ENCODE assay signal across 8 cellular contexts in genomic region chr21:15058718-15059316, GRCh38. TPM values are rescaled to one million over a fixed set of nuclear protein-coding genes. Genes with fewer than 3 reads are reported as not detected.
DNase-seq lines count a peak whose midpoint lies in the region; ATAC-seq, FAIRE-seq and TF ChIP-seq lines count a peak whose summit lies in the region.

No MANE protein-coding gene starts in this region.

- H3K79me2 ChIP-seq in GM12878 (ENCODE audit: control insufficient read depth, insufficient read depth, low read length): peaks cover 100% of the 10 kb centered on the region

- no peaks in the 10 kb centered on the region for H3K36me3 ChIP-seq in GM12878 (ENCODE audit: control insufficient read depth in 2 of 2, insufficient read depth in 2 of 2, low read length in 1 of 2)

- H3K4me3 ChIP-seq in GM12878: peak overlapping the region; percentile 52

- H3K4me2 ChIP-seq in GM12878 (ENCODE audit: control insufficient read depth, insufficient read depth): peak overlapping the region; percentile 89

- no peak for TF ChIP-seq RAD21 in GM12878 (IDR thresholded peaks at IDR 0.05; ENCODE audit: insufficient read depth, low read depth, low read length)

- intact Hi-C loops in GM12878 (cut with micrococcal nuclease; ENCODE audit: unreplicated experiment) (no loop called here), posterior vena cava (cut with DNase I) (no loop called here)

- FAIRE-seq in GM12878 (lab: Jason Lieb, UNC): no peak

- no peaks in the 10 kb centered on the region for H3K36me3 Mint-ChIP-seq in naive thymus-derived CD8-positive, alpha-beta T cell

- no peak for TF ChIP-seq EP300 in GM12878 (IDR thresholded peaks at IDR 0.05; ENCODE audit: borderline replicate concordance in 1 of 2, control insufficient read depth in 1 of 2, low read depth in 2 of 2, low read length in 2 of 2)

- peaks cover 44 to 97% (median 87%) of the 10 kb centered on the region in 4 donors for H3K4me1 Mint-ChIP-seq in naive thymus-derived CD8-positive, alpha-beta T cell

- TF ChIP-seq POLR2A in GM12878 (IDR thresholded peaks at IDR 0.05; ENCODE audit: low read depth, low read length): no peak

- H3K9me3 ChIP-seq in GM12878 (replicated peaks; ENCODE audit: control insufficient read depth, insufficient read depth, low read length): no peaks in the 10 kb centered on the region

- peak overlapping the region; percentile 9 to 77 (median 64) for H3K4me3 Mint-ChIP-seq in naive thymus-derived CD8-positive, alpha-beta T cell

- H3K27me3 ChIP-seq in GM12878 (replicated peaks in 1 of 2; ENCODE audit: control insufficient read depth in 2 of 2, insufficient read depth in 2 of 2, low read length in 1 of 2): no peaks in the 10 kb centered on the region

- peak; percentile 34 for ATAC-seq in HG02973 (IDR thresholded peaks at IDR 0.05; ENCODE audit: unreplicated experiment)
- peak; percentile 51 for ATAC-seq in GM12878
- ATAC-seq in naive thymus-derived CD8-positive, alpha-beta T cell: no peak
- ATAC-seq in HG03025 (IDR thresholded peaks at IDR 0.05; ENCODE audit: low FRiP score, unreplicated experiment): no peak

- RAD21 ChIA-PET in GM12878 (lab: Charles Lee; ENCODE audit: unreplicated experiment): interaction anchor here (0.8 to 2.1 kb wide), 8 partner anchors 9 to 423 kb away, joined by 3 to 15 read pairs (median 5); no protein-coding TSS in a partner anchor

- H3K27ac ChIP-seq in GM12878 (ENCODE audit: control insufficient read depth, insufficient read depth): peak overlapping the region; percentile 80

- H2AFZ ChIP-seq in GM12878 (ENCODE audit: control insufficient read depth, low read depth, low read length): peak overlapping the region; percentile 38

- H3K9ac ChIP-seq in GM12878 (ENCODE audit: control insufficient read depth, insufficient read depth, low read length): peak overlapping the region; percentile 56

- in situ Hi-C loops in GM12878 (cut with MboI): no loop called here

- 47% methylated on average over 2 of the region's 2 CpGs for WGBS in GM12878 (ENCODE audit: insufficient coverage, insufficient replicate concordance, low lambda C conversion rate, missing lambda C conversion rate)

- SMC1A ChIA-PET in GM12878 (lab: Charles Lee; ENCODE audit: uncharacterized antibody, unreplicated experiment): interaction anchor here (0.9 to 2.2 kb wide), 11 partner anchors 8 to 676 kb away, joined by 3 to 12 read pairs (median 4); partner anchors contain the start of gene HSPA13

- CTCF ChIA-PET in GM12878 (lab: Yijun Ruan, JAX): interaction anchor here (0.7 to 2.7 kb wide), 4 partner anchors 181 to 421 kb away, joined by 3 to 13 read pairs (median 4); no protein-coding TSS in a partner anchor

- H3K4me1 ChIP-seq in GM12878 (ENCODE audit: control insufficient read depth, insufficient read depth, low read length): peaks cover 4% of the 10 kb centered on the region

- no peaks in the 10 kb centered on the region for H4K20me1 ChIP-seq in GM12878 (ENCODE audit: control insufficient read depth, insufficient read depth)

- no peak for TF ChIP-seq CTCF in GM12878 (IDR thresholded peaks at IDR 0.05 in 2 of 3, conservative IDR thresholded peaks at IDR 0.05 in 1 of 3; ENCODE audit: control insufficient read depth in 2 of 3, extremely low read depth in 1 of 3, insufficient read depth in 1 of 3, low read depth in 3 of 3, low read length in 3 of 3)

- POLR2A ChIA-PET in GM12878 (lab: Charles Lee): interaction anchor here (0.7 to 0.9 kb wide), 2 partner anchors 8 to 245 kb away, joined by 3 to 7 read pairs; no protein-coding TSS in a partner anchor
- POLR2A ChIA-PET in naive thymus-derived CD8-positive, alpha-beta T cell (lab: Charles Lee): interaction anchor here (1.3 kb wide), 1 partner anchor 16 kb away, joined by 3 read pairs; no protein-coding TSS in a partner anchor

- H3K27ac Mint-ChIP-seq in naive thymus-derived CD8-positive, alpha-beta T cell: peak overlapping the region; percentile 13 to 78 (median 46)

- H3K27me3 Mint-ChIP-seq in naive thymus-derived CD8-positive, alpha-beta T cell: no peaks in the 10 kb centered on the region

- no peaks in the 10 kb centered on the region for H3K9me3 Mint-ChIP-seq in naive thymus-derived CD8-positive, alpha-beta T cell

- no TSS peak for BruUV-seq in GM12878 (replicated peaks; lab: Mats Ljungman, UMichigan)

- DNase-seq in DMS 273 (lab: John Stamatoyannopoulos, UW; ENCODE audit: unreplicated experiment) (peak; percentile 46), GM12878 (ENCODE audit: low read depth, low spot score) (no peak), germinal center (ENCODE audit: low spot score) (no peak), posterior vena cava (ENCODE audit: low spot score) (no peak)
- no peak for DNase-seq in naive thymus-derived CD8-positive, alpha-beta T cell
- no peak for DNase-seq in activated CD8-positive, alpha-beta memory T cell treated with anti-CD3 and anti-CD28 coated beads for 24 hours

TF ChIP-seq in GM12878, 131 proteins besides CTCF, POLR2A, EP300 and RAD21:
- TF ChIP-seq ATF7 (IDR thresholded peaks at IDR 0.05; ENCODE audit: low read depth): no peak

RNA-seq across cellular contexts. Expression of gene NRIP1, which starts 6.0 kb away (rescaled TPM):
- total RNA-seq in GM12878 (2013; cell fraction: nucleolus; rRNA removed): 59.2 and 62.6 TPM in 2 replicates
- 18.0 and 20.2 TPM in 2 replicates for total RNA-seq in GM12878 (2014; rRNA removed)
- 25.7 and 26.1 TPM in 2 replicates for total RNA-seq in GM12878 (2014; rRNA removed; fragmentation: Illumina TruSeq; extraction: Trizol)
- total RNA-seq in GM12878 (2021): 22.9 and 23.4 TPM in 2 replicates
- polyA plus RNA-seq in GM12878 (2011; ENCODE audit: low read depth): 5.8 TPM
- 10.0 and 13.8 TPM in 2 replicates for polyA plus RNA-seq in GM12878 (2011; rRNA removed)
- polyA plus RNA-seq in GM12878 (2011; cell fraction: cytosol; rRNA removed): 3.5 and 3.7 TPM in 2 replicates
- 9.3 and 10.4 TPM in 2 replicates for polyA plus RNA-seq in GM12878 (2011; cell fraction: nucleus; rRNA removed)
- 7.4 and 8.1 TPM in 2 replicates for polyA plus RNA-seq in GM12878 (2012)
- polyA plus RNA-seq in GM12878 (2014; fragmentation: Illumina TruSeq; extraction: Trizol): 12.5 and 15.6 TPM in 2 replicates
- polyA plus RNA-seq in GM12878 (2014; fragmentation: Nextera tagmentation; extraction: Ambion mirVana): 1 to 10 TPM; 2.9 to 4.0 TPM
- polyA plus RNA-seq in GM12878 (2014; rRNA removed): 6.3 and 6.8 TPM in 2 replicates
- polyA plus RNA-seq in GM12878 (2016; fragmentation: Nextera tagmentation; extraction: Ambion mirVana): 1 to 10 TPM; 4.1 to 8.6 TPM
- polyA minus RNA-seq in GM12878 (2011; rRNA and poly(A)+ RNA removed): 20.1 and 37.1 TPM in 2 replicates
- polyA minus RNA-seq in GM12878 (2011; cell fraction: cytosol; rRNA and poly(A)+ RNA removed): 6.1 and 9.5 TPM in 2 replicates
- 15.2 and 19.6 TPM in 2 replicates for polyA minus RNA-seq in GM12878 (2011; cell fraction: nucleus; rRNA and poly(A)+ RNA removed)
- 10 to 100 TPM; 45.9 to 51.3 TPM for total RNA-seq in naive thymus-derived CD8-positive, alpha-beta T cell
- 10 to 100 TPM; 26.6 to 38.8 (median 34.1) TPM for polyA plus RNA-seq in naive thymus-derived CD8-positive, alpha-beta T cell
- total RNA-seq in posterior vena cava: 10 to 100 TPM; 27.3 to 40.5 TPM

Comparison
In these comparisons a context has a peak if more than half of its experiments do, and no peak if none do; other contexts are left out.
1. ATAC-seq: peak in HG02973 (single experiment) and GM12878 (single experiment); none in naive thymus-derived CD8-positive, alpha-beta T cell (0 of 2) and HG03025 (single experiment).